Comparison of ENCODE assay signal across 34 cellular contexts in the genomic region with DNA sequence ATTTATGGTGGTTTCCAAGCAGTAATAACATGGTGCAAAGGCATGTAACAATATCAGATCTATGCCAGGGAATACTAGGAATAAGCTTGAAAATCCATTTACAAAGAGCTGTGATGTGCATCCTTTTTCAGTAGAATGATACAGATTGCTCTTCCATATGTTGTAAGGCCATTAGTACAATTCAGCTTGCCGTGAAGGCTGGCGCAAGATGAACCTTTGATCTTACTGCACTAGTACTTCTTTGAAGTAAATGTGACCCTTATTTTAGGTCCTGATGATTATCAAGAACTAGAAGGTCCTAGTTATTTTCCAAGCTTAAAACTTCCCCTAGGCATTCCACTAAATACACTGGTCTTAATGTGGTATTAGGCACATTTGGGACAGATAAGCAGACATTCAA.
"Had no signal": no experiment of that assay in that cellular context is flagged by ENCODE, and none has a peak within 500 bp of the region (broad histone marks: within the 10 kb centered on the region; RNA-seq: fewer than 3 reads in every experiment).

No MANE protein-coding gene starts in this region.

- H3K4me2 ChIP-seq: KMS-11 had no signal

- H3K4me3 ChIP-seq: MG63 had no signal

- H3K9ac ChIP-seq: KMS-11 had no signal

- H3K27me3 ChIP-seq: MG63 had no signal

- H3K9me3 ChIP-seq: MG63 had no signal

- H3K27ac ChIP-seq: KMS-11 had no signal

- DNase-seq: Karpas-422, Kasumi-1, MG63, MM.1S, MV-4-11, NCI-H1048, NCI-H1092, NCI-H1092 treated with DMSO at 0.1 percent for 48 hours, NCI-H1105, NCI-H1105 treated with DMSO at 0.1 percent for 48 hours, NCI-H1417, NCI-H1417 treated with DMSO at 0.1 percent for 48 hours, NCI-H1436, NCI-H1436 treated with DMSO at 0.1 percent for 48 hours, NCI-H146, NCI-H1694, NCI-H1694 treated with DMSO at 0.1 percent for 48 hours, NCI-H187, NCI-H187 treated with DMSO at 0.1 percent for 48 hours, NCI-H1930, NCI-H2029, NCI-H2029 treated with DMSO at 0.1 percent for 48 hours, NCI-H2081, NCI-H2081 treated with DMSO at 0.1 percent for 48 hours, NCI-H2107, NCI-H2171, NCI-H2171 treated with DMSO at 0.1 percent for 48 hours, NCI-H2227 treated with DMSO at 0.1 percent for 48 hours, NCI-H226, NCI-H345, NCI-H446, NCI-H446 treated with DMSO at 0.1 percent for 48 hours, NCI-H510A had no signal

- H3K36me3 ChIP-seq: MG63 had no signal
